10 cellular contexts compared by ENCODE assay signal in the genomic region with DNA sequence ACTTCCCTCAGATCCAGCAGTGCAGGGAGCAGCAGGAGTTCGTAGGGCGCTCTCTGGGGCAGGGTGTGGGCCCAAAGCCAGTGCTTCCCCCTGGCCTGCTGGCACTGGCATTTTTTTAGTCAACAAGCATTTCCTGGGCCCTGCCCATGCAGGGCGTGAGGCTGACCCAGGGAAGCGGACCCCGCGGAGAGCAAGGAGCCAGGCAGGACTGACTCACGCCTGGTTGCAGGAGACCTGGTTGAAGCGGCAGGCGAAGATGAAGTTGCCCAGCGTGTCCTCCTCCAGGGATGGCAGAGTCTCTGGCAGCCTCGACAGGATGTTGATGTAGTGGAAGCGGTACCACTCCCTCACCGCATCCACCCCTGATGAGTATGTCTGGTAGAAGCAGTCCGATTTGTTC. TPM values are rescaled to one million over a fixed set of nuclear protein-coding genes. Genes with fewer than 3 reads are reported as not detected.
DNase-seq lines count a peak whose midpoint lies in the region; ATAC-seq and TF ChIP-seq lines count a peak whose summit lies in the region.
"Had no signal": no experiment of that assay in that cellular context is flagged by ENCODE, and none has a peak within 500 bp of the region (broad histone marks: within the 10 kb centered on the region; RNA-seq: fewer than 3 reads in every experiment).

No MANE protein-coding gene starts in this region.

- H3K9me2 ChIP-seq in HCT116 (ENCODE audit: insufficient read depth), result no peaks in the 10 kb centered on the region

- H3K9me3 Mint-ChIP-seq in activated CD4-positive, alpha-beta memory T cell treated with anti-CD3 and anti-CD28 coated beads for 36 hours, result no peaks in the 10 kb centered on the region

- H3K27me3 Mint-ChIP-seq in activated CD4-positive, alpha-beta memory T cell treated with anti-CD3 and anti-CD28 coated beads for 36 hours, result no peaks in the 10 kb centered on the region

- ATAC-seq in HCT116, result 0 out of 2 replicates have a peak, but pooled peaks have one; percentile 3
- peak; percentile 30 to 49 for ATAC-seq in right cardiac atrium

- no peaks in the 10 kb centered on the region for H4K20me1 ChIP-seq in HCT116 (ENCODE audit: insufficient read depth)

- H3K4me1 ChIP-seq in HCT116 (ENCODE audit: control insufficient read depth in 1 of 2, insufficient read depth in 2 of 2, low read length in 2 of 2), result peaks cover 48 to 67% of the 10 kb centered on the region in 2 experiments
- H3K4me1 ChIP-seq in right cardiac atrium (ENCODE audit: control insufficient read depth, insufficient read depth, low read length), result no peaks in the 10 kb centered on the region

- H3K36me3 Mint-ChIP-seq in activated CD4-positive, alpha-beta memory T cell treated with anti-CD3 and anti-CD28 coated beads for 36 hours, result no peaks in the 10 kb centered on the region

- no peak for TF ChIP-seq POLR2A in HCT116 (IDR thresholded peaks at IDR 0.05; ENCODE audit: borderline replicate concordance, extremely low read depth, insufficient read depth, insufficient read length)

- POLR2A ChIA-PET in HCT116 (lab: Charles Lee), result no interaction called here
- POLR2A ChIA-PET in activated CD4-positive, alpha-beta memory T cell treated with anti-CD3 and anti-CD28 coated beads for 36 hours (lab: Charles Lee), result no interaction called here

- peak overlapping the region; percentile 98 for H3K4me2 ChIP-seq in HCT116 (ENCODE audit: low read length)

- WGBS in right cardiac atrium, result 84% methylated on average over 14 of the region's 14 CpGs

- intact Hi-C loops in HCT116 (cut with micrococcal nuclease) (no loop called here), right cardiac atrium (cut with DNase I) (no loop called here)
- intact Hi-C loops in activated CD4-positive, alpha-beta memory T cell treated with anti-CD3 and anti-CD28 coated beads for 36 hours (cut with micrococcal nuclease), result no loop called here

- RAD21 ChIA-PET in HCT116 (lab: Charles Lee; ENCODE audit: low non-redundant PET in 1 of 2, low total read pairs in 2 of 2, uncharacterized antibody in 2 of 2, unreplicated experiment in 2 of 2), result no interaction called here

- no peak for DNase-seq in HCT116 (ENCODE audit: low read depth, low spot score)
- DNase-seq in activated CD4-positive, alpha-beta memory T cell treated with anti-CD3 and anti-CD28 coated beads for 36 hours, result peak; percentile 37
- DNase-seq in right cardiac atrium, result peak; percentile 65 to 84 (median 82)
- DNase-seq in NCI-H446 treated with DMSO at 0.1 percent for 48 hours (lab: John Stamatoyannopoulos, UW), result no peak
- no peak for DNase-seq in midbrain (lab: John Stamatoyannopoulos, UW)
- DNase-seq in NCI-H2171 (lab: John Stamatoyannopoulos, UW), result no peak
- no peak for DNase-seq in HuH-7 (ENCODE audit: low spot score)

- H3K4me3 ChIP-seq in HCT116 (replicated peaks in 1 of 2; ENCODE audit: low read depth in 1 of 2, low read length in 2 of 2) (no peak overlapping the region), right cardiac atrium (ENCODE audit: low read length) (no peak overlapping the region), skin epidermis (no peak overlapping the region)
- H3K4me3 ChIP-seq: cardiac muscle cell had no signal

- peaks cover 19% of the 10 kb centered on the region for H3K4me1 Mint-ChIP-seq in activated CD4-positive, alpha-beta memory T cell treated with anti-CD3 and anti-CD28 coated beads for 36 hours (ENCODE audit: low read depth)

- peaks cover 43% of the 10 kb centered on the region for H3K79me2 ChIP-seq in HCT116 (ENCODE audit: insufficient read depth, low read length)

- H3K27me3 ChIP-seq in HCT116 (ENCODE audit: insufficient read depth, low read length), result no peaks in the 10 kb centered on the region
- no peaks in the 10 kb centered on the region for H3K27me3 ChIP-seq in right cardiac atrium (ENCODE audit: control insufficient read depth, insufficient read depth)
- H3K27me3 ChIP-seq: cardiac muscle cell had no signal

- H3K27ac ChIP-seq in HCT116 (ENCODE audit: low read depth, low read length) (peak overlapping the region; percentile 99), right cardiac atrium (ENCODE audit: low read length) (no peak overlapping the region), skin epidermis (peak overlapping the region in 13 of 21 experiments; percentile 13 to 96 (median 40))
- H3K27ac ChIP-seq: cardiac muscle cell had no signal

- TF ChIP-seq RAD21 in HCT116 (IDR thresholded peaks at IDR 0.05; ENCODE audit: low read depth), result no peak

- BruUV-seq in HCT116 (replicated peaks; lab: Mats Ljungman, UMichigan), result no TSS peak

- peak overlapping the region; percentile 2 for H3K4me3 Mint-ChIP-seq in activated CD4-positive, alpha-beta memory T cell treated with anti-CD3 and anti-CD28 coated beads for 36 hours

- CTCF ChIA-PET in HCT116 (lab: Charles Lee), result no interaction called here
- CTCF ChIA-PET in activated CD4-positive, alpha-beta memory T cell treated with anti-CD3 and anti-CD28 coated beads for 36 hours (lab: Charles Lee), result interaction anchor here (1.3 to 1.6 kb wide), 2 partner anchors 25 to 39 kb away, joined by 3 to 7 read pairs; no protein-coding TSS in a partner anchor

- no peak for TF ChIP-seq CTCF in HCT116 (IDR thresholded peaks at IDR 0.05 in 2 of 3, conservative IDR thresholded peaks at IDR 0.05 in 1 of 3; ENCODE audit: borderline replicate concordance in 1 of 3, insufficient read depth in 1 of 3, low read depth in 2 of 3, low read length in 2 of 3)

- peaks cover 2 to 15% of the 10 kb centered on the region in 2 experiments; a peak in 2 of 4 replicates for H3K36me3 ChIP-seq in HCT116 (ENCODE audit: control insufficient read depth in 1 of 2, insufficient read depth in 2 of 2, low read length in 2 of 2)
- H3K36me3 ChIP-seq: cardiac muscle cell had no signal

- H3K9me3 ChIP-seq in HCT116 (ENCODE audit: control insufficient read depth in 1 of 2, insufficient read depth in 1 of 2, low read depth in 1 of 2, low read length in 2 of 2), result no peaks in the 10 kb centered on the region
- H3K9me3 ChIP-seq in right cardiac atrium (ENCODE audit: control insufficient read depth, low read length), result no peaks in the 10 kb centered on the region

- H2AFZ ChIP-seq in HCT116 (ENCODE audit: low read depth, low read length, poor library complexity, severe bottlenecking), result no peak overlapping the region

- H3K9ac ChIP-seq in HCT116 (ENCODE audit: low read length), result peak overlapping the region; percentile 85; the same call in 1 of the 2 replicates

- H3K27ac Mint-ChIP-seq in activated CD4-positive, alpha-beta memory T cell treated with anti-CD3 and anti-CD28 coated beads for 36 hours, result no peak overlapping the region

TF ChIP-seq in HCT116, 20 proteins besides CTCF, POLR2A, EP300 and RAD21:
- TF ChIP-seq SRF (IDR thresholded peaks at IDR 0.05; ENCODE audit: low read depth) (no peak), ELF1 (IDR thresholded peaks at IDR 0.05; ENCODE audit: borderline replicate concordance, low read depth) (no peak), JUND (IDR thresholded peaks at IDR 0.05) (no peak), CEBPB (IDR thresholded peaks at IDR 0.05; ENCODE audit: low read depth) (no peak)
- TF ChIP-seq, protein P1, sequence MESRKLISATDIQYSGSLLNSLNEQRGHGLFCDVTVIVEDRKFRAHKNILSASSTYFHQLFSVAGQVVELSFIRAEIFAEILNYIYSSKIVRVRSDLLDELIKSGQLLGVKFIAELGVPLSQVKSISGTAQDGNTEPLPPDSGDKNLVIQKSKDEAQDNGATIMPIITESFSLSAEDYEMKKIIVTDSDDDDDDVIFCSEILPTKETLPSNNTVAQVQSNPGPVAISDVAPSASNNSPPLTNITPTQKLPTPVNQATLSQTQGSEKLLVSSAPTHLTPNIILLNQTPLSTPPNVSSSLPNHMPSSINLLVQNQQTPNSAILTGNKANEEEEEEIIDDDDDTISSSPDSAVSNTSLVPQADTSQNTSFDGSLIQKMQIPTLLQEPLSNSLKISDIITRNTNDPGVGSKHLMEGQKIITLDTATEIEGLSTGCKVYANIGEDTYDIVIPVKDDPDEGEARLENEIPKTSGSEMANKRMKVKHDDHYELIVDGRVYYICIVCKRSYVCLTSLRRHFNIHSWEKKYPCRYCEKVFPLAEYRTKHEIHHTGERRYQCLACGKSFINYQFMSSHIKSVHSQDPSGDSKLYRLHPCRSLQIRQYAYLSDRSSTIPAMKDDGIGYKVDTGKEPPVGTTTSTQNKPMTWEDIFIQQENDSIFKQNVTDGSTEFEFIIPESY (IDR thresholded peaks at IDR 0.05; ENCODE audit: extremely low read depth, insufficient replicate concordance, low read length), result no peak

RNA-seq across cellular contexts. Expression of gene SCNN1A, which starts 13.5 kb away (rescaled TPM):
- total RNA-seq in HCT116 (2021; ENCODE audit: unreplicated experiment) (118 TPM), right cardiac atrium (under 1 TPM; 0.08 to 0.80 (median 0.50) TPM)
- polyA plus RNA-seq in HCT116 (2012), result 150 and 159 TPM in 2 replicates
- total RNA-seq in activated CD4-positive, alpha-beta memory T cell treated with anti-CD3 and anti-CD28 coated beads for 36 hours, result under 1 TPM; 0.17 to 0.26 TPM
- polyA plus RNA-seq in right cardiac atrium, result 0.23 TPM
- polyA plus RNA-seq: cardiac muscle cell had no signal

RNA-seq across cellular contexts. Expression of gene TNFRSF1A, which starts 20.0 kb away (rescaled TPM):
- total RNA-seq in HCT116 (2021; ENCODE audit: unreplicated experiment) (129 TPM), right cardiac atrium (100 to 1,000 TPM in 1 of 4 donors, 10 to 100 TPM in 3; 65.6 to 103 (median 75.9) TPM)
- polyA plus RNA-seq in HCT116 (2012), result 91.0 and 116 TPM in 2 replicates
- 10 to 100 TPM; 47.5 to 49.6 TPM for total RNA-seq in activated CD4-positive, alpha-beta memory T cell treated with anti-CD3 and anti-CD28 coated beads for 36 hours
- 41.3 TPM for polyA plus RNA-seq in right cardiac atrium

RNA-seq across cellular contexts. Expression of gene LTBR, which starts 22.1 kb away (rescaled TPM):
- total RNA-seq in HCT116 (2021; ENCODE audit: unreplicated experiment), result 128 TPM
- 91.2 and 100 TPM in 2 replicates for polyA plus RNA-seq in HCT116 (2012)
- 1 to 10 TPM; 1.5 to 1.9 TPM for total RNA-seq in activated CD4-positive, alpha-beta memory T cell treated with anti-CD3 and anti-CD28 coated beads for 36 hours
- total RNA-seq in right cardiac atrium, result 10 to 100 TPM; 37.6 to 54.2 (median 40.3) TPM
- 30.8 TPM for polyA plus RNA-seq in right cardiac atrium

RNA-seq across cellular contexts. Expression of gene PLEKHG6, which starts 51.4 kb away (rescaled TPM):
- total RNA-seq in HCT116 (2021; ENCODE audit: unreplicated experiment) (27.4 TPM), right cardiac atrium (under 1 TPM in 1 of 4 donors, not detected in 3; 0.64 TPM)
- 16.5 and 19.9 TPM in 2 replicates for polyA plus RNA-seq in HCT116 (2012)
- not detected for total RNA-seq in activated CD4-positive, alpha-beta memory T cell treated with anti-CD3 and anti-CD28 coated beads for 36 hours
- polyA plus RNA-seq in right cardiac atrium, result 1.5 TPM
- total RNA-seq: mononuclear cell had no signal

Comparison
In these comparisons a context has a peak if more than half of its experiments do, and no peak if none do; other contexts are left out.
1. DNase-seq: peak in activated CD4-positive, alpha-beta memory T cell treated with anti-CD3 and anti-CD28 coated beads for 36 hours (single experiment) and right cardiac atrium (3 of 3); none in HCT116 (single experiment), NCI-H446 treated with DMSO at 0.1 percent for 48 hours (single experiment), midbrain (single experiment), NCI-H2171 (single experiment) and HuH-7 (single experiment).
2. RNA of gene SCNN1A, which starts 13.5 kb away (total RNA-seq): 118 TPM in HCT116 (single experiment); 0.08 to 0.80 TPM in right cardiac atrium and 0.17 to 0.26 TPM in activated CD4-positive, alpha-beta memory T cell treated with anti-CD3 and anti-CD28 coated beads for 36 hours; every median in the first group is over 10 times any median in the second.
3. RNA of gene LTBR, which starts 22.1 kb away (total RNA-seq): 128 TPM in HCT116 (single experiment) and 37.6 to 54.2 TPM in right cardiac atrium; 1.5 to 1.9 TPM in activated CD4-positive, alpha-beta memory T cell treated with anti-CD3 and anti-CD28 coated beads for 36 hours; every median in the first group is over 10 times any median in the second.